In the genomic region with DNA sequence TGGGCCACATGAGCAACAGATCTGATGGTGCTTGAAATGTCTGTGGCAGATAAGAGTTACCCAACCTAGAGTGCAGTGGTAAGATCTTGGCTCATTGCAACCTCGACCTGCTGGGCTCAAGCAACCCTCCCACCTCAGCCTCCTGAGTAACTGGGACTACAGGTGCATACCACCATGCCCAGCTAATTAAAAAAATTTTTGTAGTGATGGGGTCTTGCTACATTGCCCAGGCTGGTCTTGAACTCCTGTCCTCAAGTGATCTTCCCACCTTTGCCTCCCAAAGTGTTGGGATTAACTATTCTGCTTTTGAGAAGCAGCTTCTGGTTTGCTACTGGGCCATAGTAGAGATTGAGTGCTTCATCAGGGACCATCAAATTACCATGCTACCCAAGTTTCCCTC, we compare ENCODE assay signal across 28 cellular contexts.
"Had no signal": no experiment of that assay in that cellular context is flagged by ENCODE, and none has a peak within 500 bp of the region (broad histone marks: within the 10 kb centered on the region; RNA-seq: fewer than 3 reads in every experiment).

No MANE protein-coding gene starts in this region.

- ATAC-seq: effector memory CD8-positive, alpha-beta T cell; esophagus mucosa; foreskin keratinocyte; gastrocnemius medialis; gastroesophageal sphincter; heart left ventricle; heart right ventricle had no signal

- DNase-seq: colonic mucosa; cortex of kidney; dermis blood vessel endothelial cell; dorsolateral prefrontal cortex; effector CD4-positive, alpha-beta T cell; effector CD8-positive, alpha-beta T cell; effector memory CD4-positive, alpha-beta T cell; effector memory CD8-positive, alpha-beta T cell; endodermal cell; esophagus squamous epithelium; foreskin fibroblast; foreskin keratinocyte; foreskin melanocyte; gastrocnemius medialis; glutamatergic neuron; head of caudate nucleus; heart left ventricle; heart right ventricle had no signal

- H3K27ac Mint-ChIP-seq: dendritic cell treated with granulocyte-macrophage colony-stimulating factor and Interleukin-4, amounts not matched to agents 40 ng/mL and 50 ng/mL, for 4 days; effector memory CD8-positive, alpha-beta T cell; endodermal cell had no signal

- H3K4me3 Mint-ChIP-seq: dendritic cell treated with granulocyte-macrophage colony-stimulating factor and Interleukin-4, amounts not matched to agents 40 ng/mL and 50 ng/mL, for 4 days; effector memory CD8-positive, alpha-beta T cell; endodermal cell had no signal

- H3K9me3 ChIP-seq: colonic mucosa, esophagus squamous epithelium, gastrocnemius medialis, gastroesophageal sphincter, heart left ventricle had no signal

- H3K9me3 Mint-ChIP-seq: dendritic cell treated with granulocyte-macrophage colony-stimulating factor and Interleukin-4, amounts not matched to agents 40 ng/mL and 50 ng/mL, for 4 days; effector memory CD8-positive, alpha-beta T cell; endodermal cell had no signal

- FAIRE-seq: colon, endometrium, frontal cortex had no signal

- H3K36me3 ChIP-seq: colonic mucosa, esophagus muscularis mucosa, gastrocnemius medialis, gastroesophageal sphincter had no signal

- H2AFZ ChIP-seq: hepatocyte had no signal

- H3K27ac ChIP-seq: colonic mucosa, coronary artery, dorsolateral prefrontal cortex, epithelial cell of prostate, esophagus muscularis mucosa, esophagus squamous epithelium, foreskin keratinocyte, gastrocnemius medialis, gastroesophageal sphincter, heart left ventricle, heart right ventricle, hepatocyte had no signal

- H3K4me1 ChIP-seq: colonic mucosa had no signal

- H3K4me3 ChIP-seq: colonic mucosa, coronary artery, dorsolateral prefrontal cortex, esophagus muscularis mucosa, esophagus squamous epithelium, gastrocnemius medialis, gastroesophageal sphincter, heart left ventricle, heart right ventricle, hepatocyte had no signal

- H3K4me2 ChIP-seq: hepatocyte had no signal

- H3K27me3 ChIP-seq: colonic mucosa, esophagus muscularis mucosa, esophagus squamous epithelium, foreskin keratinocyte, gastrocnemius medialis, gastroesophageal sphincter, heart left ventricle, heart right ventricle, hepatocyte had no signal

- H3K27me3 Mint-ChIP-seq: dendritic cell treated with granulocyte-macrophage colony-stimulating factor and Interleukin-4, amounts not matched to agents 40 ng/mL and 50 ng/mL, for 4 days; effector memory CD8-positive, alpha-beta T cell had no signal
